15 cellular contexts compared by ENCODE assay signal in genomic region chr1:116286541-116286971, GRCh38.
DNase-seq lines count a peak whose midpoint lies in the region; ATAC-seq and TF ChIP-seq lines count a peak whose summit lies in the region.
"Had no signal": no experiment of that assay in that cellular context is flagged by ENCODE, and none has a peak within 500 bp of the region (broad histone marks: within the 10 kb centered on the region; RNA-seq: fewer than 3 reads in every experiment).

No MANE protein-coding gene starts in this region.

- DNase-seq in BJ (ENCODE audit: low read depth) (peak; percentile 26), HT1080 (ENCODE audit: low read depth) (peak; percentile 46), astrocyte of the hippocampus (ENCODE audit: low read depth, low spot score) (peak; percentile 14), kidney epithelial cell (ENCODE audit: low read depth) (peak; percentile 29), HPDE6-E6E7 (ENCODE audit: extremely low spot score) (no peak)
- no peak for DNase-seq in activated naive CD4-positive, alpha-beta T cell treated with anti-CD3 and anti-CD28 coated beads, Interleukin-2, amount 50 U/mL, for 16 hours
- DNase-seq: activated naive CD4-positive, alpha-beta T cell treated with anti-CD3 and anti-CD28 coated beads, Interleukin-2, amount 10 ng/mL, durations not matched to agents 7 days and 5 days; DMS79 treated with DMSO at 0.1 percent for 48 hours; MV-4-11; stimulated activated CD4-positive, alpha-beta T cell treated with anti-CD3 and anti-CD28 coated beads, Interleukin-4, amount 100 ng/mL, for 4 hours; stimulated activated naive B cell treated with anti-CD40 and anti-IgM and Interleukin-4, amounts not matched to agents 10 μg/mL and 1 μg/mL and 100 μg/mL, for 72 hours had no signal

- H3K4me3 ChIP-seq in BJ (ENCODE audit: low read depth, low read length) (no peak overlapping the region), kidney epithelial cell (ENCODE audit: low read depth, low read length) (no peak overlapping the region)
- H3K4me3 ChIP-seq: vagina had no signal

- TF ChIP-seq CTCF in BJ (IDR thresholded peaks at IDR 0.05; ENCODE audit: insufficient read depth, low read depth, low read length) (no peak), kidney epithelial cell (IDR thresholded peaks at IDR 0.05; ENCODE audit: insufficient read depth, low read length, poor library complexity, severe bottlenecking) (no peak)

- POLR2A ChIA-PET in BJ (lab: Charles Lee): no interaction called here

- H3K36me3 ChIP-seq in BJ (ENCODE audit: control insufficient read depth, insufficient read depth, low read length): no peaks in the 10 kb centered on the region
- no peaks in the 10 kb centered on the region for H3K36me3 ChIP-seq in kidney epithelial cell (ENCODE audit: control insufficient read depth, insufficient read depth, low read length)
- H3K36me3 ChIP-seq: vagina had no signal

- H3K27me3 ChIP-seq in BJ (ENCODE audit: control insufficient read depth, insufficient read depth, low read length) (no peaks in the 10 kb centered on the region), kidney epithelial cell (ENCODE audit: control insufficient read depth, insufficient read depth, low read length) (no peaks in the 10 kb centered on the region)
- H3K27me3 ChIP-seq: vagina had no signal

- CTCF ChIA-PET in BJ (lab: Yijun Ruan, JAX): no interaction called here

- ATAC-seq in HG02798 (IDR thresholded peaks at IDR 0.05; ENCODE audit: poor library complexity, unreplicated experiment) (no peak), GM19463 (IDR thresholded peaks at IDR 0.05; ENCODE audit: unreplicated experiment) (no peak)
- ATAC-seq: Right ventricle myocardium inferior; stimulated activated naive B cell treated with anti-CD40 and anti-IgM and Interleukin-4, amounts not matched to agents 10 μg/mL and 1 μg/mL and 100 μg/mL, for 72 hours had no signal

Comparison
In these comparisons a context has a peak if more than half of its experiments do, and no peak if none do; other contexts are left out.
1. DNase-seq: peak in BJ (single experiment), HT1080 (single experiment), astrocyte of the hippocampus (single experiment) and kidney epithelial cell (single experiment); none in activated naive CD4-positive, alpha-beta T cell treated with anti-CD3 and anti-CD28 coated beads, Interleukin-2, amount 50 U/mL, for 16 hours (single experiment) and HPDE6-E6E7 (single experiment).